ENCODE assay signal across 9 cellular contexts in the genomic region with DNA sequence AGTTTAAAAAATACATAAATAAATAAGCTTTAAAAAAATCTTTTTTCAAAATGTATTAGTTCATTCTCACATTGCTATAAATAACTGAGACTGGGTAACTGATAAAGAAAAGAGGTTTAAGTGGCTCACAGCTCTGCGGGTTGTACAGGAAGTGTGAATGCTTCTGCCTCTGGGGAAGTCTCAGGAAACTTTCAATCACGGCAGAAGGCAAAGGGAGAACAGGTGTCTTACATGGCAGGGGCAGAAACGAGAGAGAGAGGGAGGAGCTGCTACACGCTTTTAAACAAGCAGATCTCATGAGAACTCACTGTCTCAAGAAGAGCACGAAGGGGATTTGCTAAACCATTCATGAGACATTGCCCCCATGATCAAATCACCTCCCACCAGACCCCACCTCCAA.
DNase-seq lines count a peak whose midpoint lies in the region; ATAC-seq, FAIRE-seq and TF ChIP-seq lines count a peak whose summit lies in the region.
"Had no signal": no experiment of that assay in that cellular context is flagged by ENCODE, and none has a peak within 500 bp of the region (broad histone marks: within the 10 kb centered on the region; RNA-seq: fewer than 3 reads in every experiment).

No MANE protein-coding gene starts in this region.

- peak; percentile 44 for ATAC-seq in activated naive CD8-positive, alpha-beta T cell treated with anti-CD3 and anti-CD28 coated beads, Interleukin-2, amount 10 ng/mL, durations not matched to agents 7 days and 5 days (ENCODE audit: low read depth)
- ATAC-seq in HG02623 (IDR thresholded peaks at IDR 0.05; ENCODE audit: unreplicated experiment) = peak; percentile 94
- ATAC-seq in stimulated activated naive CD8-positive, alpha-beta T cell treated with anti-CD3 and anti-CD28 coated beads, Interleukin-15, amount 100 ng/mL, for 72 hours = peak; percentile 53
- ATAC-seq in lower lobe of right lung = no peak

- H3K9ac ChIP-seq in kidney (ENCODE audit: low read length in 2 of 2) = no peak overlapping the region

- peaks cover 22% of the 10 kb centered on the region for H3K9me3 Mint-ChIP-seq in activated naive CD8-positive, alpha-beta T cell treated with anti-CD3 and anti-CD28 coated beads, Interleukin-2, amount 10 ng/mL, durations not matched to agents 7 days and 5 days
- peaks cover 27% of the 10 kb centered on the region for H3K9me3 Mint-ChIP-seq in activated naive CD8-positive, alpha-beta T cell treated with anti-CD3 and anti-CD28 coated beads for 36 hours
- peaks cover 37 to 42% of the 10 kb centered on the region in 2 donors for H3K9me3 Mint-ChIP-seq in stimulated activated naive CD8-positive, alpha-beta T cell treated with anti-CD3 and anti-CD28 coated beads, Interleukin-15, amount 100 ng/mL, for 72 hours

- TF ChIP-seq CTCF in lower lobe of right lung (IDR thresholded peaks at IDR 0.05) (no peak), kidney (IDR thresholded peaks at IDR 0.05; ENCODE audit: borderline replicate concordance, extremely low read depth, insufficient read depth) (no peak)

- no peaks in the 10 kb centered on the region for H3K27me3 ChIP-seq in lower lobe of right lung (ENCODE audit: low read depth)

- DNase-seq in activated naive CD8-positive, alpha-beta T cell treated with anti-CD3 and anti-CD28 coated beads, Interleukin-2, amount 10 ng/mL, durations not matched to agents 7 days and 5 days = no peak
- DNase-seq in activated naive CD8-positive, alpha-beta T cell treated with anti-CD3 and anti-CD28 coated beads for 36 hours = no peak
- DNase-seq in LHCN-M2 (ENCODE audit: low read depth) (peak; percentile 37), NCI-H2171 treated with DMSO at 0.1 percent for 48 hours (lab: John Stamatoyannopoulos, UW) (no peak), lower lobe of right lung (no peak), kidney (no peak)
- DNase-seq in stimulated activated naive CD8-positive, alpha-beta T cell treated with anti-CD3 and anti-CD28 coated beads, Interleukin-15, amount 100 ng/mL, for 72 hours = no peak

- H3K36me3 Mint-ChIP-seq in activated naive CD8-positive, alpha-beta T cell treated with anti-CD3 and anti-CD28 coated beads, Interleukin-2, amount 10 ng/mL, durations not matched to agents 7 days and 5 days = peaks cover 48% of the 10 kb centered on the region
- peaks cover 59% of the 10 kb centered on the region for H3K36me3 Mint-ChIP-seq in activated naive CD8-positive, alpha-beta T cell treated with anti-CD3 and anti-CD28 coated beads for 36 hours

- POLR2A ChIA-PET in activated naive CD8-positive, alpha-beta T cell treated with anti-CD3 and anti-CD28 coated beads, Interleukin-2, amount 10 ng/mL, durations not matched to agents 7 days and 5 days (lab: Charles Lee) = no interaction called here

- no peaks in the 10 kb centered on the region for H3K36me3 ChIP-seq in lower lobe of right lung
- H3K36me3 ChIP-seq in kidney (ENCODE audit: control insufficient read depth in 1 of 2, insufficient read depth in 2 of 2, low read length in 2 of 2) = no peaks in the 10 kb centered on the region

- H3K27ac Mint-ChIP-seq in activated naive CD8-positive, alpha-beta T cell treated with anti-CD3 and anti-CD28 coated beads, Interleukin-2, amount 10 ng/mL, durations not matched to agents 7 days and 5 days = peak overlapping the region; percentile 11
- H3K27ac Mint-ChIP-seq in activated naive CD8-positive, alpha-beta T cell treated with anti-CD3 and anti-CD28 coated beads for 36 hours = no peak overlapping the region
- peak overlapping the region in 1 of 2 donors; percentile 7 for H3K27ac Mint-ChIP-seq in stimulated activated naive CD8-positive, alpha-beta T cell treated with anti-CD3 and anti-CD28 coated beads, Interleukin-15, amount 100 ng/mL, for 72 hours

- FAIRE-seq in kidney (lab: Jason Lieb, UNC) = no peak
- FAIRE-seq: keratinocyte had no signal

- H3K27ac ChIP-seq in lower lobe of right lung = no peak overlapping the region
- H3K27ac ChIP-seq in kidney (ENCODE audit: low read depth in 2 of 2, low read length in 2 of 2) = no peak overlapping the region

- H3K4me1 ChIP-seq in lower lobe of right lung (no peaks in the 10 kb centered on the region), kidney (ENCODE audit: control insufficient read depth in 1 of 2, insufficient read depth in 1 of 2, low read depth in 1 of 2, low read length in 2 of 2) (no peaks in the 10 kb centered on the region)

- H3K27me3 Mint-ChIP-seq in activated naive CD8-positive, alpha-beta T cell treated with anti-CD3 and anti-CD28 coated beads, Interleukin-2, amount 10 ng/mL, durations not matched to agents 7 days and 5 days = no peaks in the 10 kb centered on the region
- no peaks in the 10 kb centered on the region for H3K27me3 Mint-ChIP-seq in activated naive CD8-positive, alpha-beta T cell treated with anti-CD3 and anti-CD28 coated beads for 36 hours
- no peaks in the 10 kb centered on the region for H3K27me3 Mint-ChIP-seq in stimulated activated naive CD8-positive, alpha-beta T cell treated with anti-CD3 and anti-CD28 coated beads, Interleukin-15, amount 100 ng/mL, for 72 hours

- peak overlapping the region; percentile 64 for H3K4me3 Mint-ChIP-seq in activated naive CD8-positive, alpha-beta T cell treated with anti-CD3 and anti-CD28 coated beads, Interleukin-2, amount 10 ng/mL, durations not matched to agents 7 days and 5 days
- no peak overlapping the region for H3K4me3 Mint-ChIP-seq in activated naive CD8-positive, alpha-beta T cell treated with anti-CD3 and anti-CD28 coated beads for 36 hours
- peak overlapping the region in 1 of 2 donors; percentile 3 for H3K4me3 Mint-ChIP-seq in stimulated activated naive CD8-positive, alpha-beta T cell treated with anti-CD3 and anti-CD28 coated beads, Interleukin-15, amount 100 ng/mL, for 72 hours

- intact Hi-C loops in lower lobe of right lung (cut with DNase I) = no loop called here
- intact Hi-C loops in kidney (cut with DNase I) = no loop called here

- H3K4me1 Mint-ChIP-seq in activated naive CD8-positive, alpha-beta T cell treated with anti-CD3 and anti-CD28 coated beads, Interleukin-2, amount 10 ng/mL, durations not matched to agents 7 days and 5 days = peaks cover 29% of the 10 kb centered on the region
- H3K4me1 Mint-ChIP-seq in activated naive CD8-positive, alpha-beta T cell treated with anti-CD3 and anti-CD28 coated beads for 36 hours = peaks cover 24% of the 10 kb centered on the region
- H3K4me1 Mint-ChIP-seq in stimulated activated naive CD8-positive, alpha-beta T cell treated with anti-CD3 and anti-CD28 coated beads, Interleukin-15, amount 100 ng/mL, for 72 hours = peaks cover 28% of the 10 kb centered on the region

- H3K9me3 ChIP-seq in lower lobe of right lung = peaks cover 24% of the 10 kb centered on the region
- peaks cover 0 to 17% of the 10 kb centered on the region in 2 donors for H3K9me3 ChIP-seq in kidney (ENCODE audit: control insufficient read depth in 1 of 2, low read length in 2 of 2)

- H3K4me3 ChIP-seq in lower lobe of right lung (no peak overlapping the region), kidney (ENCODE audit: low read length in 2 of 2) (no peak overlapping the region)

Comparison
In these comparisons a context has a peak if more than half of its experiments do, and no peak if none do; other contexts are left out.
1. ATAC-seq: peak in activated naive CD8-positive, alpha-beta T cell treated with anti-CD3 and anti-CD28 coated beads, Interleukin-2, amount 10 ng/mL, durations not matched to agents 7 days and 5 days (single experiment), HG02623 (single experiment) and stimulated activated naive CD8-positive, alpha-beta T cell treated with anti-CD3 and anti-CD28 coated beads, Interleukin-15, amount 100 ng/mL, for 72 hours (single experiment); none in lower lobe of right lung (0 of 2).